1 cellular context compared by ENCODE assay signal in genomic region chr6:122789862-122790739, GRCh38.
TF ChIP-seq lines count a peak whose summit lies in the region.

No MANE protein-coding gene starts in this region.

TF ChIP-seq in WTC11, 78 proteins besides CTCF, POLR2A, EP300 and RAD21 (continued from another document):
- TF ChIP-seq PRDM15 (CRISPR knock-in tag; IDR thresholded peaks at IDR 0.05) (no peak), ZNF281 (CRISPR knock-in tag; IDR thresholded peaks at IDR 0.05) (no peak), FOXK1 (CRISPR knock-in tag; IDR thresholded peaks at IDR 0.05) (no peak), NR1H2 (CRISPR knock-in tag; IDR thresholded peaks at IDR 0.05) (no peak), CDX4 (CRISPR knock-in tag; IDR thresholded peaks at IDR 0.05; ENCODE audit: borderline replicate concordance) (no peak), KAT7 (CRISPR knock-in tag; IDR thresholded peaks at IDR 0.05; ENCODE audit: borderline replicate concordance) (no peak), ZSCAN18 (CRISPR knock-in tag; IDR thresholded peaks at IDR 0.05) (no peak), ATF1 (CRISPR knock-in tag; IDR thresholded peaks at IDR 0.05) (no peak), ZNF512 (CRISPR knock-in tag; IDR thresholded peaks at IDR 0.05; ENCODE audit: borderline replicate concordance) (no peak), ZNF396 (CRISPR knock-in tag; IDR thresholded peaks at IDR 0.05; ENCODE audit: borderline replicate concordance) (no peak)
